In the genomic region with DNA sequence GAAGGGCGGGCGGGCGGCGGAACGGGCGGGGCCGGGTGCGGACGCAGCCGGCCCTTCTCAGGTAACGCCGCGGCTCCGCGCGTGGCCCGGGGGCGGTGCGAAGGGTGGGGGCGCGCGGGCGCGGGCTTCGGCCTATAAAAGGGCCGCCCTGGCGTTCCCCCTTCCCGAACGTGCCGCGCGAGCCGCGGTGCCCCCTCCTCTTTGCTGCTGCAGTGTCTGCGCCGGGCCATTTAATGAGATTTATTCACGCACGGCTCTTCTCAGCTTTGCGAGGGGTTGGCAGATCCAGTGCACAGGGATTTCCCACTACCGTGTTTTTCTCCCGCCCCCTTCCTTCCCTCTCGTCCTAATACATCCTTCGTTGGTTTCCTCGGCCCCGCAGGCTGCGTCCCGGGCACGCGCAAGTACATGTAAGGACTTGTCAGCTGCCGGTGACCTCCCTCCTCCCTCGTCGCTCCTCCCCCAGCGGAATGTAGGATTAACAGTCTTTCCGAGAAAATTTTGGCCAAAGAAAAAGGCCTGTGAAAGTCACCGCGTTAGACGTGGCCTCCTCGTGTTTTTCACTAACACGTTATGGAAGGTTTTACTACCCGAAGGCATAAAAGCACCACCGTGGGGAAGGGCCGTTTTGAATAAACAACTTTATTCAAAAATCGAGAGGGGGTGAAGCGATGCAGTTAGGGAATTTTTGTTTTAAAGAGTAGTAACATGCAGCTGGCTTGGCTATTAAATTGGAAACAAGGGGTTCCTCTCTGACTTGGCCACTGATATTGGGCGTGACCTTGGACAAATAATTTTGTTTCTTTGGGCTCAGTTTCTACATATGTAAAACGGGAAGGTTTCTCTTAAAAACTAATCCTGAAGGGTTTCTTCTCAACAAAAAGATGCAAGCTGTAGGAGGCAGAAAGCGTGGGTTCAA, we compare ENCODE assay signal across 8 cellular contexts. TPM values are rescaled to one million over a fixed set of nuclear protein-coding genes. Genes with fewer than 3 reads are reported as not detected.
DNase-seq lines count a peak whose midpoint lies in the region; TF ChIP-seq lines count a peak whose summit lies in the region.

No MANE protein-coding gene starts in this region.

- H3K4me1 Mint-ChIP-seq in activated naive CD8-positive, alpha-beta T cell treated with anti-CD3 and anti-CD28 coated beads for 36 hours = peaks cover 37% of the 10 kb centered on the region
- H3K4me1 Mint-ChIP-seq in osteocyte (ENCODE audit: unreplicated experiment) = peaks cover 48% of the 10 kb centered on the region

- no peaks in the 10 kb centered on the region; the same call in 1 of the 2 replicates for H3K36me3 ChIP-seq in MM.1S (replicated peaks; ENCODE audit: insufficient read depth, low read length)
- H3K36me3 ChIP-seq in SJCRH30 = peaks cover 6% of the 10 kb centered on the region; the same call in 1 of the 2 replicates
- H3K36me3 ChIP-seq in thyroid gland = no peaks in the 10 kb centered on the region

- peak overlapping the region; percentile 98 for H3K9ac ChIP-seq in MM.1S (ENCODE audit: low read length)

- DNase-seq in GM04504 (ENCODE audit: low read depth) = peak; percentile 93
- peak; percentile 96 for DNase-seq in HCEC 1CT
- DNase-seq in MM.1S = peak; percentile 88
- peak; percentile 97 to 98 for DNase-seq in SJCRH30
- peak; percentile 80 for DNase-seq in activated naive CD8-positive, alpha-beta T cell treated with anti-CD3 and anti-CD28 coated beads for 36 hours
- DNase-seq in head of caudate nucleus = peak; percentile 76 to 96 (median 88)
- DNase-seq in osteocyte (ENCODE audit: extremely low spot score, unreplicated experiment) = peak; percentile 94
- peak; percentile 97 to 98 for DNase-seq in thyroid gland

- peaks cover 36% of the 10 kb centered on the region for H3K36me3 Mint-ChIP-seq in activated naive CD8-positive, alpha-beta T cell treated with anti-CD3 and anti-CD28 coated beads for 36 hours
- peaks cover 14% of the 10 kb centered on the region for H3K36me3 Mint-ChIP-seq in osteocyte (ENCODE audit: unreplicated experiment)

- H3K9me3 ChIP-seq in MM.1S (replicated peaks; ENCODE audit: insufficient read depth, low read length) (no peaks in the 10 kb centered on the region), SJCRH30 (replicated peaks) (0 out of 2 replicates have a peak, but pooled peaks cover 5% of the 10 kb centered on the region), thyroid gland (no peaks in the 10 kb centered on the region)

- intact Hi-C loops in head of caudate nucleus (cut with DNase I) = loop anchor here (5.0 to 10.0 kb wide), 3 partner anchors 68 to 229 kb away; partner anchors contain the start of gene TRAF3IP2
- intact Hi-C loops in thyroid gland (cut with DNase I) = loop anchor here (5.0 to 10.0 kb wide), 2 partner anchors 68 to 121 kb away; partner anchors contain the start of gene TRAF3IP2

- no peak for TF ChIP-seq CTCF in MM.1S (IDR thresholded peaks at IDR 0.05; ENCODE audit: low read length)
- no peak for TF ChIP-seq CTCF in osteocyte (IDR thresholded peaks at IDR 0.05)
- peak in 1 of 6 experiments; percentile 5 for TF ChIP-seq CTCF in thyroid gland (IDR thresholded peaks at IDR 0.05)

- H3K27me3 ChIP-seq in MM.1S (replicated peaks; ENCODE audit: insufficient read depth, low read length) (no peaks in the 10 kb centered on the region), SJCRH30 (no peaks in the 10 kb centered on the region), thyroid gland (no peaks in the 10 kb centered on the region)

- peak overlapping the region; percentile 94 for H3K4me3 ChIP-seq in MM.1S (ENCODE audit: low read length)
- peak overlapping the region; percentile 96 for H3K4me3 ChIP-seq in SJCRH30
- H3K4me3 ChIP-seq in thyroid gland (replicated peaks in 1 of 3) = peak overlapping the region; percentile 86 to 99 (median 92)

- H3K4me2 ChIP-seq in MM.1S (ENCODE audit: low read depth, low read length) = peak overlapping the region; percentile 52

- peaks cover 27% of the 10 kb centered on the region for H3F3A ChIP-seq in MM.1S (ENCODE audit: insufficient read depth, low read length)

- peaks cover 74% of the 10 kb centered on the region for H3K79me2 ChIP-seq in MM.1S (ENCODE audit: low read length)

- peak in 1 of 2 donors; percentile 87 for TF ChIP-seq POLR2A in thyroid gland (IDR thresholded peaks at IDR 0.05)

- H3K27ac ChIP-seq in MM.1S (ENCODE audit: low read length) (peak overlapping the region; percentile 98), SJCRH30 (peak overlapping the region; percentile 95), thyroid gland (peak overlapping the region; percentile 98 to 99 (median 99))

- H3K9me2 ChIP-seq in MM.1S (replicated peaks; ENCODE audit: insufficient read depth, low read length) = no peaks in the 10 kb centered on the region

- H3K9me3 Mint-ChIP-seq in activated naive CD8-positive, alpha-beta T cell treated with anti-CD3 and anti-CD28 coated beads for 36 hours = peaks cover 2% of the 10 kb centered on the region
- no peaks in the 10 kb centered on the region for H3K9me3 Mint-ChIP-seq in osteocyte (ENCODE audit: unreplicated experiment)

- H3K4me3 Mint-ChIP-seq in activated naive CD8-positive, alpha-beta T cell treated with anti-CD3 and anti-CD28 coated beads for 36 hours = peak overlapping the region; percentile 97
- H3K4me3 Mint-ChIP-seq in osteocyte (ENCODE audit: unreplicated experiment) = peak overlapping the region; percentile 96

- 1 to 2% methylated on average over 40 to 41 of the region's 67 CpGs for WGBS in thyroid gland, 2 donors

- H3K27ac Mint-ChIP-seq in activated naive CD8-positive, alpha-beta T cell treated with anti-CD3 and anti-CD28 coated beads for 36 hours = peak overlapping the region; percentile 98
- peak overlapping the region; percentile 99 for H3K27ac Mint-ChIP-seq in osteocyte (ENCODE audit: unreplicated experiment)

- peaks cover 25% of the 10 kb centered on the region for H3K4me1 ChIP-seq in MM.1S (ENCODE audit: low read length)
- H3K4me1 ChIP-seq in SJCRH30 = peaks cover 13% of the 10 kb centered on the region
- peaks cover 18 to 24% of the 10 kb centered on the region in 2 donors for H3K4me1 ChIP-seq in thyroid gland

- no peaks in the 10 kb centered on the region for H3K27me3 Mint-ChIP-seq in activated naive CD8-positive, alpha-beta T cell treated with anti-CD3 and anti-CD28 coated beads for 36 hours
- H3K27me3 Mint-ChIP-seq in osteocyte (ENCODE audit: unreplicated experiment) = no peaks in the 10 kb centered on the region

- H4K20me1 ChIP-seq in MM.1S (ENCODE audit: insufficient read depth, low read length) = peaks cover 2% of the 10 kb centered on the region; the same call in 1 of the 2 replicates

- peak overlapping the region; percentile 87 for H2AFZ ChIP-seq in MM.1S (ENCODE audit: low read length)

RNA-seq across cellular contexts. Expression of gene REV3L, which starts 1.0 kb away (rescaled TPM):
- total RNA-seq in SJCRH30 (2014; rRNA removed; shearing (Covaris generic)) = 32.7 and 34.3 TPM in 2 replicates
- 10 to 100 TPM; 17.0 TPM for total RNA-seq in activated naive CD8-positive, alpha-beta T cell treated with anti-CD3 and anti-CD28 coated beads for 36 hours
- total RNA-seq in osteocyte (26.4 and 29.4 TPM in 2 replicates), thyroid gland (10 to 100 TPM; 38.2 to 73.5 (median 60.0) TPM)

Comparison
In these comparisons a context has a peak if more than half of its experiments do, and no peak if none do; other contexts are left out.
1. Peak in every context shown above with its lines: DNase-seq, H3K4me3 ChIP-seq and H3K27ac ChIP-seq.